8 cellular contexts compared by ENCODE assay signal in genomic region chr7:42235734-42236133, GRCh38. TPM values are rescaled to one million over a fixed set of nuclear protein-coding genes. Genes with fewer than 3 reads are reported as not detected.
A peak's percentile ranks its signal among the peaks of the same experiment; 100 is the strongest.
DNase-seq lines count a peak whose midpoint lies in the region; ATAC-seq, FAIRE-seq and TF ChIP-seq lines count a peak whose summit lies in the region.
"Had no signal": no experiment of that assay in that cellular context is flagged by ENCODE, and none has a peak within 500 bp of the region (broad histone marks: within the 10 kb centered on the region; RNA-seq: fewer than 3 reads in every experiment).

No MANE protein-coding gene starts in this region.

- ATAC-seq in stimulated activated memory B cell treated with anti-CD40 and anti-IgM and Interleukin-4, amounts not matched to agents 10 μg/mL and 1 μg/mL and 100 μg/mL, for 72 hours: no peak
- ATAC-seq in HG03025 (IDR thresholded peaks at IDR 0.05; ENCODE audit: low FRiP score, unreplicated experiment): no peak
- no peak for ATAC-seq in HG03108 (IDR thresholded peaks at IDR 0.05; ENCODE audit: unreplicated experiment)

- H3K4me3 ChIP-seq in HEK293 (ENCODE audit: low read depth, low read length) (peak overlapping the region; percentile 74), iPS-11a (ENCODE audit: low read depth, low read length) (peak overlapping the region; percentile 75)

- POLR2A ChIA-PET in HEK293 (lab: Yijun Ruan, JAX): no interaction called here

- peak overlapping the region; percentile 96 for H3K27ac ChIP-seq in HEK293 (ENCODE audit: extremely low read depth, low read depth, low read length)
- H3K27ac ChIP-seq: neutrophil had no signal

- TF ChIP-seq CTCF in HEK293 (tag by site-specific recombination; IDR thresholded peaks at IDR 0.05): no peak

- intact Hi-C loops in activated T-helper 1 cell treated with anti-CD3 and anti-CD28 coated beads, Interleukin-12 subunit alpha, Interleukin-12 subunit beta, Interleukin-2, Interleukin-4 antibody, amounts not matched to agents 30 ng/mL and 10 ng/mL and 1 ng/mL, durations not matched to agents 14 hours and 24 hours and 36 hours (cut with micrococcal nuclease): loop anchor here (10.0 kb wide), 1 partner anchor 629 kb away; no protein-coding TSS in a partner anchor

- H3K27me3 Mint-ChIP-seq in activated T-helper 1 cell treated with anti-CD3 and anti-CD28 coated beads, Interleukin-12 subunit alpha, Interleukin-12 subunit beta, Interleukin-2, Interleukin-4 antibody, amounts not matched to agents 30 ng/mL and 10 ng/mL and 1 ng/mL, durations not matched to agents 14 hours and 24 hours and 36 hours (ENCODE audit: insufficient read depth): peaks cover 79% of the 10 kb centered on the region
- H3K27me3 Mint-ChIP-seq in stimulated activated memory B cell treated with anti-CD40 and anti-IgM and Interleukin-4, amounts not matched to agents 10 μg/mL and 1 μg/mL and 100 μg/mL, for 72 hours: peaks cover 69% of the 10 kb centered on the region

- FAIRE-seq in GM19239 (lab: Jason Lieb, UNC): no peak

- no peaks in the 10 kb centered on the region for H3K36me3 Mint-ChIP-seq in activated T-helper 1 cell treated with anti-CD3 and anti-CD28 coated beads, Interleukin-12 subunit alpha, Interleukin-12 subunit beta, Interleukin-2, Interleukin-4 antibody, amounts not matched to agents 30 ng/mL and 10 ng/mL and 1 ng/mL, durations not matched to agents 14 hours and 24 hours and 36 hours (ENCODE audit: low read depth)
- peaks cover 5% of the 10 kb centered on the region for H3K36me3 Mint-ChIP-seq in stimulated activated memory B cell treated with anti-CD40 and anti-IgM and Interleukin-4, amounts not matched to agents 10 μg/mL and 1 μg/mL and 100 μg/mL, for 72 hours

- DNase-seq in activated T-helper 1 cell treated with anti-CD3 and anti-CD28 coated beads, Interleukin-12 subunit alpha, Interleukin-12 subunit beta, Interleukin-2, Interleukin-4 antibody, amounts not matched to agents 30 ng/mL and 10 ng/mL and 1 ng/mL, durations not matched to agents 14 hours and 24 hours and 36 hours (ENCODE audit: low spot score): no peak
- DNase-seq in GM19239 (ENCODE audit: insufficient read length, low spot score): no peak

- H3K9me3 Mint-ChIP-seq in activated T-helper 1 cell treated with anti-CD3 and anti-CD28 coated beads, Interleukin-12 subunit alpha, Interleukin-12 subunit beta, Interleukin-2, Interleukin-4 antibody, amounts not matched to agents 30 ng/mL and 10 ng/mL and 1 ng/mL, durations not matched to agents 14 hours and 24 hours and 36 hours: no peaks in the 10 kb centered on the region
- no peaks in the 10 kb centered on the region for H3K9me3 Mint-ChIP-seq in stimulated activated memory B cell treated with anti-CD40 and anti-IgM and Interleukin-4, amounts not matched to agents 10 μg/mL and 1 μg/mL and 100 μg/mL, for 72 hours

- no peaks in the 10 kb centered on the region for H3K4me1 Mint-ChIP-seq in activated T-helper 1 cell treated with anti-CD3 and anti-CD28 coated beads, Interleukin-12 subunit alpha, Interleukin-12 subunit beta, Interleukin-2, Interleukin-4 antibody, amounts not matched to agents 30 ng/mL and 10 ng/mL and 1 ng/mL, durations not matched to agents 14 hours and 24 hours and 36 hours (ENCODE audit: low read depth)
- H3K4me1 Mint-ChIP-seq in stimulated activated memory B cell treated with anti-CD40 and anti-IgM and Interleukin-4, amounts not matched to agents 10 μg/mL and 1 μg/mL and 100 μg/mL, for 72 hours: peaks cover 20% of the 10 kb centered on the region

- peak overlapping the region; percentile 25 for H3K4me3 Mint-ChIP-seq in activated T-helper 1 cell treated with anti-CD3 and anti-CD28 coated beads, Interleukin-12 subunit alpha, Interleukin-12 subunit beta, Interleukin-2, Interleukin-4 antibody, amounts not matched to agents 30 ng/mL and 10 ng/mL and 1 ng/mL, durations not matched to agents 14 hours and 24 hours and 36 hours
- H3K4me3 Mint-ChIP-seq in stimulated activated memory B cell treated with anti-CD40 and anti-IgM and Interleukin-4, amounts not matched to agents 10 μg/mL and 1 μg/mL and 100 μg/mL, for 72 hours: peak overlapping the region; percentile 49

- H3K4me1 ChIP-seq in HEK293 (ENCODE audit: control insufficient read depth, insufficient read depth, low read length): peaks cover 60% of the 10 kb centered on the region

- CTCF ChIA-PET in HEK293 (lab: Yijun Ruan, JAX): no interaction called here

- no peaks in the 10 kb centered on the region for H3K9me3 ChIP-seq in HEK293 (ENCODE audit: control insufficient read depth, insufficient read depth, low read depth, low read length)
- H3K9me3 ChIP-seq: neutrophil had no signal

- no peaks in the 10 kb centered on the region for H3K36me3 ChIP-seq in HEK293 (ENCODE audit: control insufficient read depth in 2 of 2, insufficient read depth in 1 of 2, low read length in 2 of 2)
- H3K36me3 ChIP-seq: neutrophil had no signal

- no peak overlapping the region for H3K27ac Mint-ChIP-seq in activated T-helper 1 cell treated with anti-CD3 and anti-CD28 coated beads, Interleukin-12 subunit alpha, Interleukin-12 subunit beta, Interleukin-2, Interleukin-4 antibody, amounts not matched to agents 30 ng/mL and 10 ng/mL and 1 ng/mL, durations not matched to agents 14 hours and 24 hours and 36 hours
- no peak overlapping the region for H3K27ac Mint-ChIP-seq in stimulated activated memory B cell treated with anti-CD40 and anti-IgM and Interleukin-4, amounts not matched to agents 10 μg/mL and 1 μg/mL and 100 μg/mL, for 72 hours

TF ChIP-seq in HEK293, 187 proteins besides CTCF, POLR2A, EP300 and RAD21:
- TF ChIP-seq ZNF660 (tag by site-specific recombination; IDR thresholded peaks at IDR 0.05) (no peak), ZNF341 (tag by site-specific recombination; IDR thresholded peaks at IDR 0.05; ENCODE audit: low read depth) (0 out of 2 replicates have a peak, but pooled peaks have one; percentile 9), ZNF366 (tag by site-specific recombination; conservative IDR thresholded peaks at IDR 0.05) (0 out of 2 replicates have a peak, but pooled peaks have one; percentile 5), HIC1 (tag by site-specific recombination; IDR thresholded peaks at IDR 0.05) (0 out of 2 replicates have a peak, but pooled peaks have one; percentile 12), ZBTB20 (tag by site-specific recombination; IDR thresholded peaks at IDR 0.05) (peak; percentile 58; the same call in 1 of the 2 replicates), ZNF843 (tag by site-specific recombination; IDR thresholded peaks at IDR 0.05) (0 out of 2 replicates have a peak, but pooled peaks have one; percentile 7), ZEB2 (tag by site-specific recombination; IDR thresholded peaks at IDR 0.05) (no peak)

RNA-seq across cellular contexts. Expression of gene GLI3, which starts 1.3 kb away (rescaled TPM):
- not detected in 2 replicates for total RNA-seq in activated T-helper 1 cell treated with anti-CD3 and anti-CD28 coated beads, Interleukin-12 subunit alpha, Interleukin-12 subunit beta, Interleukin-2, Interleukin-4 antibody, amounts not matched to agents 30 ng/mL and 10 ng/mL and 1 ng/mL, durations not matched to agents 14 hours and 24 hours and 36 hours
